In the genomic region with DNA sequence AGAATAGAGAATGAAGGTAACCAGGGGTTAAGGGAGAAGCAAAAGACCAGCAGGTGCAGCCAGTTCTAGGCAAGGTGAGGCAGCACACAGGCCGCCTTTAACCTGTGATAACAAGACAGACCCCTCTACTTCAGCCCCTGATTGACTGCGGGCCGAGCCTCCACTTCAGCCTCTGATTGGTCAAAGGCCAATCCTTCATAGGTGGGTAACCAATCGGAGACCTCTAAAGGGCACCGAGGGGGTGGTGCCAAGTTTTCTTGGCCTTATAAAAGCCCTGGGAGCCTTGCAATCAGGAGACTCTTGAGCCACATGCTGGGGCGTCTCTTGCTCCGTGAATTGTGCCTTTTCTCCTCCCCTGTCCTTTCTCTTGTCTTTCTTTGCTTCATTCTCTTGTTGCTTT, we compare ENCODE assay signal across 1 cellular context.
TF ChIP-seq lines count a peak whose summit lies in the region.

No MANE protein-coding gene starts in this region.

TF ChIP-seq in GM12878, 131 proteins besides CTCF, POLR2A, EP300 and RAD21 (continued from another document):
- TF ChIP-seq, protein P1, sequence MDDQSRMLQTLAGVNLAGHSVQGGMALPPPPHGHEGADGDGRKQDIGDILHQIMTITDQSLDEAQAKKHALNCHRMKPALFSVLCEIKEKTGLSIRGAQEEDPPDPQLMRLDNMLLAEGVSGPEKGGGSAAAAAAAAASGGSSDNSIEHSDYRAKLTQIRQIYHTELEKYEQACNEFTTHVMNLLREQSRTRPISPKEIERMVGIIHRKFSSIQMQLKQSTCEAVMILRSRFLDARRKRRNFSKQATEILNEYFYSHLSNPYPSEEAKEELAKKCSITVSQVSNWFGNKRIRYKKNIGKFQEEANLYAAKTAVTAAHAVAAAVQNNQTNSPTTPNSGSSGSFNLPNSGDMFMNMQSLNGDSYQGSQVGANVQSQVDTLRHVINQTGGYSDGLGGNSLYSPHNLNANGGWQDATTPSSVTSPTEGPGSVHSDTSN (IDR thresholded peaks at IDR 0.05; ENCODE audit: insufficient replicate concordance, low read depth, low read length): peak; percentile 52
- TF ChIP-seq RAD51 (IDR thresholded peaks at IDR 0.05) (no peak), PKNOX1 (IDR thresholded peaks at IDR 0.05) (peak; percentile 81), IKZF2 (IDR thresholded peaks at IDR 0.05) (no peak)
